In the genomic region with DNA sequence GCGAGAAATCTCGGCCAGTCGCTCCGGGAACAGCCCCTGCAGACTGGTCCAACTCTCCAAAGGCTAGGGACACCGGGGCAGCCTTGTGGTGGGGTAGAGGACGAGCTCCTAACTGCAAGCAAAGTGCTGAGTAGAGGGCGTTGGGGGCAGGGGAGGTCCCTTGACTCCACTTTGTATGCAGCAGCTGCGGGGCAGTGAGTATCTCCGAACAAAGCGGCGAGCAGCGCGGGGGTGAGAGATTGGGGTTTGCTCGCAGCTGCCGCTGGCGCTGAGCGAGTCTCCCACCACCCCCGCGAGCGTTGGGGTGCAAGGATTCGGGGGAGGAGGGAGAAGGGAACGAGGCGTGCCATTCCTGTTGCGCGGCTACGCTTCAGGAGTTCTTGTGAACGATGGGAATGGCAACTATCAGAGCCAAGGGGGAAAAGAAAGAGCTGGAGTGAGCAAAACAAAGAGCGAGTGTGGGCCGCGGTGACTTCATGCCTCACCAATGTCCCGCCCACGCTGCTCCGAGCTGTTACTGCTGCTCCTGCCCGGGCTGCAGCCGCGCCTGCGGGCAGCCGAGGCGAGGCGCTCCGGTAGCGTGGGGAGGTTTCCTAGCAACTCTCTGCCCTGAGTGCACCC, we compare ENCODE assay signal across 7 cellular contexts. TPM values are rescaled to one million over a fixed set of nuclear protein-coding genes. Genes with fewer than 3 reads are reported as not detected.
DNase-seq lines count a peak whose midpoint lies in the region; ATAC-seq, FAIRE-seq and TF ChIP-seq lines count a peak whose summit lies in the region.

No MANE protein-coding gene starts in this region.

- TF ChIP-seq POLR2A in GM12891 (IDR thresholded peaks at IDR 0.05; ENCODE audit: low read depth, low read length): peak; percentile 33; the same call in 1 of the 2 replicates
- TF ChIP-seq POLR2A in H54 (IDR thresholded peaks at IDR 0.05; ENCODE audit: low read depth, low read length): peak; percentile 27; the same call in 1 of the 2 replicates

- CTCF ChIA-PET in T-cell (lab: Charles Lee): interaction anchor here in 1 of 2 donors (0.5 to 0.6 kb wide), 2 partner anchors 93 to 615 kb away, joined by 3 to 6 read pairs; no protein-coding TSS in a partner anchor

- H3K4me3 ChIP-seq in LNCaP clone FGC (ENCODE audit: low read depth, low read length): peak overlapping the region; percentile 61

- H3K27ac Mint-ChIP-seq in T-cell: peak overlapping the region in 1 of 2 donors; percentile 24

- DNase-seq in GM12891 (ENCODE audit: insufficient read length, low spot score) (peak; percentile 59), H54 (ENCODE audit: insufficient read length, low spot score) (peak; percentile 76), LNCaP clone FGC (ENCODE audit: low read depth) (no peak), T-cell (peak in 4 of 34 experiments; percentile 1 to 23 (median 4)), cerebellar cortex (ENCODE audit: low spot score) (peak; percentile 24), kidney glomerular epithelial cell (lab: John Stamatoyannopoulos, UW) (peak; percentile 97)
- DNase-seq in stimulated activated CD4-positive, alpha-beta T cell treated with anti-CD3 and anti-CD28 coated beads, Interleukin-12 subunit alpha, Interleukin-12 subunit beta, amount 100 ng/mL, for 4 hours: peak; percentile 70

- no peaks in the 10 kb centered on the region for H3K9me3 Mint-ChIP-seq in T-cell

- H3K36me3 Mint-ChIP-seq in T-cell: no peaks in the 10 kb centered on the region

- POLR2A ChIA-PET in T-cell (lab: Charles Lee): no interaction called here

- peaks cover 19 to 22% (median 21%) of the 10 kb centered on the region in 3 donors for H3K4me1 Mint-ChIP-seq in T-cell

- ATAC-seq in T-cell (replicated peaks in 1 of 4): peak; percentile 26 to 54 (median 40)

- peaks cover 28 to 37% of the 10 kb centered on the region in 2 donors for H3K27me3 Mint-ChIP-seq in T-cell

- FAIRE-seq in GM12891 (lab: Jason Lieb, UNC): peak; percentile 90
- FAIRE-seq in H54 (lab: Jason Lieb, UNC): peak; percentile 89

- H3K4me3 Mint-ChIP-seq in T-cell: peak overlapping the region; percentile 66 to 82 (median 75)

- 0 out of 2 replicates have a peak, but pooled peaks have one; percentile 21 for TF ChIP-seq CTCF in LNCaP clone FGC (IDR thresholded peaks at IDR 0.05; ENCODE audit: control insufficient read depth, extremely low read depth, insufficient read depth)

TF ChIP-seq in GM12891, 5 proteins besides CTCF, POLR2A, EP300 and RAD21:
- TF ChIP-seq POLR2AphosphoS5 (IDR thresholded peaks at IDR 0.05; ENCODE audit: low read depth, low read length): no peak
- no peak for TF ChIP-seq PAX5 (IDR thresholded peaks at IDR 0.05; ENCODE audit: insufficient read depth, low read length, severe bottlenecking)
- TF ChIP-seq POU2F2 (IDR thresholded peaks at IDR 0.05; ENCODE audit: low read depth, low read length): no peak
- no peak for TF ChIP-seq TAF1 (IDR thresholded peaks at IDR 0.05; ENCODE audit: low read depth, low read length)
- no peak for TF ChIP-seq SPI1 (IDR thresholded peaks at IDR 0.05; ENCODE audit: low read depth, low read length)

RNA-seq across cellular contexts. Expression of a gene that starts 0.4 kb away (rescaled TPM):
- 0.28 TPM for polyA plus RNA-seq in GM12891 (2012; ENCODE audit: low read depth, missing spikeins)
- total RNA-seq in T-cell: under 1 TPM; 0.08 to 0.29 (median 0.16) TPM
